ENCODE assay signal across 3 cellular contexts in the genomic region with DNA sequence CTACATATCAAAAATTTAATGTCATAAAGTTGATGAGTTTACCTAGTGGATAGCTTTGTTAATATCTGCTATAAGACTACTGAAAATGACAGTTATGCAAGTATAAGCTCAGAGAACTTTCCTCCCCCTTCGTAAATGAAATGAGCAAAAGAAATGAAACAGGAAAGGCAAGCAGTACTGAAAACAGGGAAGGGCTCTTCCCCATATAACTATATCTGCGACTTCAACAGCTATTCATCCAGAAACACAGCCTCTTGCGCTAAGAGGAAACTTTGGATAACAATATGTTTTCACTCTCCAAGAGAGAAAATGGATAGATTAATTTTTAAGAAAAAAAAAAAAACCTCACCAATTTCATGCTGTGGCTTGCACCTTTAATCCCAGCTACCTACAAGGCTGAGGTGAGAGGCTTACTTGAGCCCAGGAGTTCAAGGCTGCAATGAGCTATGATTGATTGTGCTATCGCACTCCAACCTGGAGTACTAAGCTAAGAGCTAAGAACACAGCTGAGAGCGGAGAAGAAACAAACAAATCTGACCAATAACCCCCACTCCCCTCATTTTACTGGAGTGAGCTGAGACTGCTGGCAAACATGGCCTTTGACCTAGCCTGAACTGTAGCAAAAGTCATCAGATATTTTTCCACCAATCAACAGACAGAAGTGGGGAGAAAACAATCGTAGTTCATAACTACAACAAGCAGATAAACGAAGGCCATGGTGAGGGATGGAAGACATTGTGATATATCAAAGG.
TF ChIP-seq lines count a peak whose summit lies in the region.

No MANE protein-coding gene starts in this region.

TF ChIP-seq in SK-N-SH, 30 proteins besides CTCF, POLR2A, EP300 and RAD21 (continued from another document):
- TF ChIP-seq, protein P1, sequence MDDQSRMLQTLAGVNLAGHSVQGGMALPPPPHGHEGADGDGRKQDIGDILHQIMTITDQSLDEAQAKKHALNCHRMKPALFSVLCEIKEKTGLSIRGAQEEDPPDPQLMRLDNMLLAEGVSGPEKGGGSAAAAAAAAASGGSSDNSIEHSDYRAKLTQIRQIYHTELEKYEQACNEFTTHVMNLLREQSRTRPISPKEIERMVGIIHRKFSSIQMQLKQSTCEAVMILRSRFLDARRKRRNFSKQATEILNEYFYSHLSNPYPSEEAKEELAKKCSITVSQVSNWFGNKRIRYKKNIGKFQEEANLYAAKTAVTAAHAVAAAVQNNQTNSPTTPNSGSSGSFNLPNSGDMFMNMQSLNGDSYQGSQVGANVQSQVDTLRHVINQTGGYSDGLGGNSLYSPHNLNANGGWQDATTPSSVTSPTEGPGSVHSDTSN (IDR thresholded peaks at IDR 0.05) = no peak
- no peak for TF ChIP-seq POLR2AphosphoS5 (IDR thresholded peaks at IDR 0.05; ENCODE audit: low read depth, low read length)

TF ChIP-seq in SK-N-SH treated with all-trans-retinoic acid at 6 μM for 48 hours, 23 proteins besides CTCF, POLR2A, EP300 and RAD21 (continued from another document):
- TF ChIP-seq, protein P2, sequence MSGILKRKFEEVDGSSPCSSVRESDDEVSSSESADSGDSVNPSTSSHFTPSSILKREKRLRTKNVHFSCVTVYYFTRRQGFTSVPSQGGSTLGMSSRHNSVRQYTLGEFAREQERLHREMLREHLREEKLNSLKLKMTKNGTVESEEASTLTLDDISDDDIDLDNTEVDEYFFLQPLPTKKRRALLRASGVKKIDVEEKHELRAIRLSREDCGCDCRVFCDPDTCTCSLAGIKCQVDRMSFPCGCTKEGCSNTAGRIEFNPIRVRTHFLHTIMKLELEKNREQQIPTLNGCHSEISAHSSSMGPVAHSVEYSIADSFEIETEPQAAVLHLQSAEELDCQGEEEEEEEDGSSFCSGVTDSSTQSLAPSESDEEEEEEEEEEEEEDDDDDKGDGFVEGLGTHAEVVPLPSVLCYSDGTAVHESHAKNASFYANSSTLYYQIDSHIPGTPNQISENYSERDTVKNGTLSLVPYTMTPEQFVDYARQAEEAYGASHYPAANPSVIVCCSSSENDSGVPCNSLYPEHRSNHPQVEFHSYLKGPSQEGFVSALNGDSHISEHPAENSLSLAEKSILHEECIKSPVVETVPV (CRISPR knock-in tag; IDR thresholded peaks at IDR 0.05) = no peak
- no peak for TF ChIP-seq CSDC2 (CRISPR knock-in tag; IDR thresholded peaks at IDR 0.05)
- TF ChIP-seq, protein P3, sequence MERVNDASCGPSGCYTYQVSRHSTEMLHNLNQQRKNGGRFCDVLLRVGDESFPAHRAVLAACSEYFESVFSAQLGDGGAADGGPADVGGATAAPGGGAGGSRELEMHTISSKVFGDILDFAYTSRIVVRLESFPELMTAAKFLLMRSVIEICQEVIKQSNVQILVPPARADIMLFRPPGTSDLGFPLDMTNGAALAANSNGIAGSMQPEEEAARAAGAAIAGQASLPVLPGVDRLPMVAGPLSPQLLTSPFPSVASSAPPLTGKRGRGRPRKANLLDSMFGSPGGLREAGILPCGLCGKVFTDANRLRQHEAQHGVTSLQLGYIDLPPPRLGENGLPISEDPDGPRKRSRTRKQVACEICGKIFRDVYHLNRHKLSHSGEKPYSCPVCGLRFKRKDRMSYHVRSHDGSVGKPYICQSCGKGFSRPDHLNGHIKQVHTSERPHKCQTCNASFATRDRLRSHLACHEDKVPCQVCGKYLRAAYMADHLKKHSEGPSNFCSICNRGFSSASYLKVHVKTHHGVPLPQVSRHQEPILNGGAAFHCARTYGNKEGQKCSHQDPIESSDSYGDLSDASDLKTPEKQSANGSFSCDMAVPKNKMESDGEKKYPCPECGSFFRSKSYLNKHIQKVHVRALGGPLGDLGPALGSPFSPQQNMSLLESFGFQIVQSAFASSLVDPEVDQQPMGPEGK (CRISPR knock-in tag; IDR thresholded peaks at IDR 0.05; ENCODE audit: borderline replicate concordance) = no peak

TF ChIP-seq in H1, 55 proteins besides CTCF, POLR2A, EP300 and RAD21 (continued from another document):
- TF ChIP-seq, protein P4, sequence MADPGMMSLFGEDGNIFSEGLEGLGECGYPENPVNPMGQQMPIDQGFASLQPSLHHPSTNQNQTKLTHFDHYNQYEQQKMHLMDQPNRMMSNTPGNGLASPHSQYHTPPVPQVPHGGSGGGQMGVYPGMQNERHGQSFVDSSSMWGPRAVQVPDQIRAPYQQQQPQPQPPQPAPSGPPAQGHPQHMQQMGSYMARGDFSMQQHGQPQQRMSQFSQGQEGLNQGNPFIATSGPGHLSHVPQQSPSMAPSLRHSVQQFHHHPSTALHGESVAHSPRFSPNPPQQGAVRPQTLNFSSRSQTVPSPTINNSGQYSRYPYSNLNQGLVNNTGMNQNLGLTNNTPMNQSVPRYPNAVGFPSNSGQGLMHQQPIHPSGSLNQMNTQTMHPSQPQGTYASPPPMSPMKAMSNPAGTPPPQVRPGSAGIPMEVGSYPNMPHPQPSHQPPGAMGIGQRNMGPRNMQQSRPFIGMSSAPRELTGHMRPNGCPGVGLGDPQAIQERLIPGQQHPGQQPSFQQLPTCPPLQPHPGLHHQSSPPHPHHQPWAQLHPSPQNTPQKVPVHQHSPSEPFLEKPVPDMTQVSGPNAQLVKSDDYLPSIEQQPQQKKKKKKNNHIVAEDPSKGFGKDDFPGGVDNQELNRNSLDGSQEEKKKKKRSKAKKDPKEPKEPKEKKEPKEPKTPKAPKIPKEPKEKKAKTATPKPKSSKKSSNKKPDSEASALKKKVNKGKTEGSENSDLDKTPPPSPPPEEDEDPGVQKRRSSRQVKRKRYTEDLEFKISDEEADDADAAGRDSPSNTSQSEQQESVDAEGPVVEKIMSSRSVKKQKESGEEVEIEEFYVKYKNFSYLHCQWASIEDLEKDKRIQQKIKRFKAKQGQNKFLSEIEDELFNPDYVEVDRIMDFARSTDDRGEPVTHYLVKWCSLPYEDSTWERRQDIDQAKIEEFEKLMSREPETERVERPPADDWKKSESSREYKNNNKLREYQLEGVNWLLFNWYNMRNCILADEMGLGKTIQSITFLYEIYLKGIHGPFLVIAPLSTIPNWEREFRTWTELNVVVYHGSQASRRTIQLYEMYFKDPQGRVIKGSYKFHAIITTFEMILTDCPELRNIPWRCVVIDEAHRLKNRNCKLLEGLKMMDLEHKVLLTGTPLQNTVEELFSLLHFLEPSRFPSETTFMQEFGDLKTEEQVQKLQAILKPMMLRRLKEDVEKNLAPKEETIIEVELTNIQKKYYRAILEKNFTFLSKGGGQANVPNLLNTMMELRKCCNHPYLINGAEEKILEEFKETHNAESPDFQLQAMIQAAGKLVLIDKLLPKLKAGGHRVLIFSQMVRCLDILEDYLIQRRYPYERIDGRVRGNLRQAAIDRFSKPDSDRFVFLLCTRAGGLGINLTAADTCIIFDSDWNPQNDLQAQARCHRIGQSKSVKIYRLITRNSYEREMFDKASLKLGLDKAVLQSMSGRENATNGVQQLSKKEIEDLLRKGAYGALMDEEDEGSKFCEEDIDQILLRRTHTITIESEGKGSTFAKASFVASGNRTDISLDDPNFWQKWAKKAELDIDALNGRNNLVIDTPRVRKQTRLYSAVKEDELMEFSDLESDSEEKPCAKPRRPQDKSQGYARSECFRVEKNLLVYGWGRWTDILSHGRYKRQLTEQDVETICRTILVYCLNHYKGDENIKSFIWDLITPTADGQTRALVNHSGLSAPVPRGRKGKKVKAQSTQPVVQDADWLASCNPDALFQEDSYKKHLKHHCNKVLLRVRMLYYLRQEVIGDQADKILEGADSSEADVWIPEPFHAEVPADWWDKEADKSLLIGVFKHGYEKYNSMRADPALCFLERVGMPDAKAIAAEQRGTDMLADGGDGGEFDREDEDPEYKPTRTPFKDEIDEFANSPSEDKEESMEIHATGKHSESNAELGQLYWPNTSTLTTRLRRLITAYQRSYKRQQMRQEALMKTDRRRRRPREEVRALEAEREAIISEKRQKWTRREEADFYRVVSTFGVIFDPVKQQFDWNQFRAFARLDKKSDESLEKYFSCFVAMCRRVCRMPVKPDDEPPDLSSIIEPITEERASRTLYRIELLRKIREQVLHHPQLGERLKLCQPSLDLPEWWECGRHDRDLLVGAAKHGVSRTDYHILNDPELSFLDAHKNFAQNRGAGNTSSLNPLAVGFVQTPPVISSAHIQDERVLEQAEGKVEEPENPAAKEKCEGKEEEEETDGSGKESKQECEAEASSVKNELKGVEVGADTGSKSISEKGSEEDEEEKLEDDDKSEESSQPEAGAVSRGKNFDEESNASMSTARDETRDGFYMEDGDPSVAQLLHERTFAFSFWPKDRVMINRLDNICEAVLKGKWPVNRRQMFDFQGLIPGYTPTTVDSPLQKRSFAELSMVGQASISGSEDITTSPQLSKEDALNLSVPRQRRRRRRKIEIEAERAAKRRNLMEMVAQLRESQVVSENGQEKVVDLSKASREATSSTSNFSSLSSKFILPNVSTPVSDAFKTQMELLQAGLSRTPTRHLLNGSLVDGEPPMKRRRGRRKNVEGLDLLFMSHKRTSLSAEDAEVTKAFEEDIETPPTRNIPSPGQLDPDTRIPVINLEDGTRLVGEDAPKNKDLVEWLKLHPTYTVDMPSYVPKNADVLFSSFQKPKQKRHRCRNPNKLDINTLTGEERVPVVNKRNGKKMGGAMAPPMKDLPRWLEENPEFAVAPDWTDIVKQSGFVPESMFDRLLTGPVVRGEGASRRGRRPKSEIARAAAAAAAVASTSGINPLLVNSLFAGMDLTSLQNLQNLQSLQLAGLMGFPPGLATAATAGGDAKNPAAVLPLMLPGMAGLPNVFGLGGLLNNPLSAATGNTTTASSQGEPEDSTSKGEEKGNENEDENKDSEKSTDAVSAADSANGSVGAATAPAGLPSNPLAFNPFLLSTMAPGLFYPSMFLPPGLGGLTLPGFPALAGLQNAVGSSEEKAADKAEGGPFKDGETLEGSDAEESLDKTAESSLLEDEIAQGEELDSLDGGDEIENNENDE (IDR thresholded peaks at IDR 0.05; ENCODE audit: insufficient replicate concordance, low read length) = no peak
- TF ChIP-seq SP4 (IDR thresholded peaks at IDR 0.05; ENCODE audit: low read length) = no peak
- TF ChIP-seq CEBPB (IDR thresholded peaks at IDR 0.05; ENCODE audit: low read depth, low read length) = no peak
- TF ChIP-seq, protein P5, sequence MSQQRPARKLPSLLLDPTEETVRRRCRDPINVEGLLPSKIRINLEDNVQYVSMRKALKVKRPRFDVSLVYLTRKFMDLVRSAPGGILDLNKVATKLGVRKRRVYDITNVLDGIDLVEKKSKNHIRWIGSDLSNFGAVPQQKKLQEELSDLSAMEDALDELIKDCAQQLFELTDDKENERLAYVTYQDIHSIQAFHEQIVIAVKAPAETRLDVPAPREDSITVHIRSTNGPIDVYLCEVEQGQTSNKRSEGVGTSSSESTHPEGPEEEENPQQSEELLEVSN (IDR thresholded peaks at IDR 0.05) = no peak
